Comparison of ENCODE assay signal across 4 cellular contexts in genomic region chr11:534197-534591, GRCh38.
TF ChIP-seq lines count a peak whose summit lies in the region.

No MANE protein-coding gene starts in this region.

TF ChIP-seq in SK-N-SH, 30 proteins besides CTCF, POLR2A, EP300 and RAD21 (continues in another document):
- TF ChIP-seq, protein P1, sequence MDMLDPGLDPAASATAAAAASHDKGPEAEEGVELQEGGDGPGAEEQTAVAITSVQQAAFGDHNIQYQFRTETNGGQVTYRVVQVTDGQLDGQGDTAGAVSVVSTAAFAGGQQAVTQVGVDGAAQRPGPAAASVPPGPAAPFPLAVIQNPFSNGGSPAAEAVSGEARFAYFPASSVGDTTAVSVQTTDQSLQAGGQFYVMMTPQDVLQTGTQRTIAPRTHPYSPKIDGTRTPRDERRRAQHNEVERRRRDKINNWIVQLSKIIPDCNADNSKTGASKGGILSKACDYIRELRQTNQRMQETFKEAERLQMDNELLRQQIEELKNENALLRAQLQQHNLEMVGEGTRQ (IDR thresholded peaks at IDR 0.05; ENCODE audit: borderline replicate concordance, low read depth, low read length), result no peak
- TF ChIP-seq TAF1 (IDR thresholded peaks at IDR 0.05; ENCODE audit: borderline replicate concordance, low read depth, low read length) (no peak), MEF2A (IDR thresholded peaks at IDR 0.05; ENCODE audit: borderline replicate concordance, low read depth) (no peak), YY1 (IDR thresholded peaks at IDR 0.05; ENCODE audit: low read depth) (no peak), SIN3A (IDR thresholded peaks at IDR 0.05; ENCODE audit: borderline replicate concordance, low read depth, low read length) (no peak), NRF1 (IDR thresholded peaks at IDR 0.05; ENCODE audit: low read depth, low read length) (no peak), MXI1 (IDR thresholded peaks at IDR 0.05; ENCODE audit: low read depth, low read length) (no peak), RFX5 (IDR thresholded peaks at IDR 0.05; ENCODE audit: low read length) (no peak), FOXJ3 (CRISPR knock-in tag; IDR thresholded peaks at IDR 0.05) (no peak), GABPA (IDR thresholded peaks at IDR 0.05; ENCODE audit: low read depth) (no peak), GATA2 (CRISPR knock-in tag; IDR thresholded peaks at IDR 0.05) (no peak)
- TF ChIP-seq, protein P2, sequence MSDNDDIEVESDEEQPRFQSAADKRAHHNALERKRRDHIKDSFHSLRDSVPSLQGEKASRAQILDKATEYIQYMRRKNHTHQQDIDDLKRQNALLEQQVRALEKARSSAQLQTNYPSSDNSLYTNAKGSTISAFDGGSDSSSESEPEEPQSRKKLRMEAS (IDR thresholded peaks at IDR 0.05; ENCODE audit: low read depth), result no peak
- TF ChIP-seq, protein P3, sequence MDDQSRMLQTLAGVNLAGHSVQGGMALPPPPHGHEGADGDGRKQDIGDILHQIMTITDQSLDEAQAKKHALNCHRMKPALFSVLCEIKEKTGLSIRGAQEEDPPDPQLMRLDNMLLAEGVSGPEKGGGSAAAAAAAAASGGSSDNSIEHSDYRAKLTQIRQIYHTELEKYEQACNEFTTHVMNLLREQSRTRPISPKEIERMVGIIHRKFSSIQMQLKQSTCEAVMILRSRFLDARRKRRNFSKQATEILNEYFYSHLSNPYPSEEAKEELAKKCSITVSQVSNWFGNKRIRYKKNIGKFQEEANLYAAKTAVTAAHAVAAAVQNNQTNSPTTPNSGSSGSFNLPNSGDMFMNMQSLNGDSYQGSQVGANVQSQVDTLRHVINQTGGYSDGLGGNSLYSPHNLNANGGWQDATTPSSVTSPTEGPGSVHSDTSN (IDR thresholded peaks at IDR 0.05), result no peak

TF ChIP-seq in SK-N-SH treated with all-trans-retinoic acid at 6 μM for 48 hours, 23 proteins besides CTCF, POLR2A, EP300 and RAD21:
- TF ChIP-seq GLIS3 (CRISPR knock-in tag; IDR thresholded peaks at IDR 0.05) (no peak), ISL1 (CRISPR knock-in tag; IDR thresholded peaks at IDR 0.05) (no peak), ZFP3 (CRISPR knock-in tag; IDR thresholded peaks at IDR 0.05) (no peak)

TF ChIP-seq in GM12878, 131 proteins besides CTCF, POLR2A, EP300 and RAD21:
- TF ChIP-seq STAT1 (conservative IDR thresholded peaks at IDR 0.05), result no peak
- TF ChIP-seq, protein P4, sequence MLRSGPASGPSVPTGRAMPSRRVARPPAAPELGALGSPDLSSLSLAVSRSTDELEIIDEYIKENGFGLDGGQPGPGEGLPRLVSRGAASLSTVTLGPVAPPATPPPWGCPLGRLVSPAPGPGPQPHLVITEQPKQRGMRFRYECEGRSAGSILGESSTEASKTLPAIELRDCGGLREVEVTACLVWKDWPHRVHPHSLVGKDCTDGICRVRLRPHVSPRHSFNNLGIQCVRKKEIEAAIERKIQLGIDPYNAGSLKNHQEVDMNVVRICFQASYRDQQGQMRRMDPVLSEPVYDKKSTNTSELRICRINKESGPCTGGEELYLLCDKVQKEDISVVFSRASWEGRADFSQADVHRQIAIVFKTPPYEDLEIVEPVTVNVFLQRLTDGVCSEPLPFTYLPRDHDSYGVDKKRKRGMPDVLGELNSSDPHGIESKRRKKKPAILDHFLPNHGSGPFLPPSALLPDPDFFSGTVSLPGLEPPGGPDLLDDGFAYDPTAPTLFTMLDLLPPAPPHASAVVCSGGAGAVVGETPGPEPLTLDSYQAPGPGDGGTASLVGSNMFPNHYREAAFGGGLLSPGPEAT (IDR thresholded peaks at IDR 0.05; ENCODE audit: low read depth), result no peak
- no peak for TF ChIP-seq POLR2AphosphoS5 (IDR thresholded peaks at IDR 0.05; ENCODE audit: low read length)
- no peak for TF ChIP-seq ZBTB33 (IDR thresholded peaks at IDR 0.05)
TF ChIP-seq in GM12878: peak in this region for 0.

TF ChIP-seq in liver, 16 proteins besides CTCF, POLR2A, EP300 and RAD21:
- TF ChIP-seq, protein P5, sequence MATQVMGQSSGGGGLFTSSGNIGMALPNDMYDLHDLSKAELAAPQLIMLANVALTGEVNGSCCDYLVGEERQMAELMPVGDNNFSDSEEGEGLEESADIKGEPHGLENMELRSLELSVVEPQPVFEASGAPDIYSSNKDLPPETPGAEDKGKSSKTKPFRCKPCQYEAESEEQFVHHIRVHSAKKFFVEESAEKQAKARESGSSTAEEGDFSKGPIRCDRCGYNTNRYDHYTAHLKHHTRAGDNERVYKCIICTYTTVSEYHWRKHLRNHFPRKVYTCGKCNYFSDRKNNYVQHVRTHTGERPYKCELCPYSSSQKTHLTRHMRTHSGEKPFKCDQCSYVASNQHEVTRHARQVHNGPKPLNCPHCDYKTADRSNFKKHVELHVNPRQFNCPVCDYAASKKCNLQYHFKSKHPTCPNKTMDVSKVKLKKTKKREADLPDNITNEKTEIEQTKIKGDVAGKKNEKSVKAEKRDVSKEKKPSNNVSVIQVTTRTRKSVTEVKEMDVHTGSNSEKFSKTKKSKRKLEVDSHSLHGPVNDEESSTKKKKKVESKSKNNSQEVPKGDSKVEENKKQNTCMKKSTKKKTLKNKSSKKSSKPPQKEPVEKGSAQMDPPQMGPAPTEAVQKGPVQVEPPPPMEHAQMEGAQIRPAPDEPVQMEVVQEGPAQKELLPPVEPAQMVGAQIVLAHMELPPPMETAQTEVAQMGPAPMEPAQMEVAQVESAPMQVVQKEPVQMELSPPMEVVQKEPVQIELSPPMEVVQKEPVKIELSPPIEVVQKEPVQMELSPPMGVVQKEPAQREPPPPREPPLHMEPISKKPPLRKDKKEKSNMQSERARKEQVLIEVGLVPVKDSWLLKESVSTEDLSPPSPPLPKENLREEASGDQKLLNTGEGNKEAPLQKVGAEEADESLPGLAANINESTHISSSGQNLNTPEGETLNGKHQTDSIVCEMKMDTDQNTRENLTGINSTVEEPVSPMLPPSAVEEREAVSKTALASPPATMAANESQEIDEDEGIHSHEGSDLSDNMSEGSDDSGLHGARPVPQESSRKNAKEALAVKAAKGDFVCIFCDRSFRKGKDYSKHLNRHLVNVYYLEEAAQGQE (IDR thresholded peaks at IDR 0.05), result no peak
- no peak for TF ChIP-seq RXRA (IDR thresholded peaks at IDR 0.05)
- TF ChIP-seq NR2F2 (IDR thresholded peaks at IDR 0.05), result no peak
- no peak for TF ChIP-seq FOXA2 (IDR thresholded peaks at IDR 0.05)
- TF ChIP-seq GABPA (IDR thresholded peaks at IDR 0.05 in 1 of 2, conservative IDR thresholded peaks at IDR 0.05 in 1 of 2), result no peak
- TF ChIP-seq JUND (IDR thresholded peaks at IDR 0.05), result no peak
- TF ChIP-seq TAF1 (conservative IDR thresholded peaks at IDR 0.05), result no peak
- TF ChIP-seq ZBTB33 (IDR thresholded peaks at IDR 0.05), result no peak
- no peak for TF ChIP-seq EGR1 (IDR thresholded peaks at IDR 0.05; ENCODE audit: low read depth in 2 of 2)
- no peak for TF ChIP-seq HNF4G (IDR thresholded peaks at IDR 0.05)
- no peak for TF ChIP-seq SP1 (IDR thresholded peaks at IDR 0.05)
- TF ChIP-seq, protein P2 (IDR thresholded peaks at IDR 0.05), result no peak
- no peak for TF ChIP-seq FOXA1 (IDR thresholded peaks at IDR 0.05)
- TF ChIP-seq ATF3 (IDR thresholded peaks at IDR 0.05), result no peak
- TF ChIP-seq YY1 (IDR thresholded peaks at IDR 0.05), result no peak
- TF ChIP-seq HNF4A (conservative IDR thresholded peaks at IDR 0.05), result no peak
